In the genomic region with DNA sequence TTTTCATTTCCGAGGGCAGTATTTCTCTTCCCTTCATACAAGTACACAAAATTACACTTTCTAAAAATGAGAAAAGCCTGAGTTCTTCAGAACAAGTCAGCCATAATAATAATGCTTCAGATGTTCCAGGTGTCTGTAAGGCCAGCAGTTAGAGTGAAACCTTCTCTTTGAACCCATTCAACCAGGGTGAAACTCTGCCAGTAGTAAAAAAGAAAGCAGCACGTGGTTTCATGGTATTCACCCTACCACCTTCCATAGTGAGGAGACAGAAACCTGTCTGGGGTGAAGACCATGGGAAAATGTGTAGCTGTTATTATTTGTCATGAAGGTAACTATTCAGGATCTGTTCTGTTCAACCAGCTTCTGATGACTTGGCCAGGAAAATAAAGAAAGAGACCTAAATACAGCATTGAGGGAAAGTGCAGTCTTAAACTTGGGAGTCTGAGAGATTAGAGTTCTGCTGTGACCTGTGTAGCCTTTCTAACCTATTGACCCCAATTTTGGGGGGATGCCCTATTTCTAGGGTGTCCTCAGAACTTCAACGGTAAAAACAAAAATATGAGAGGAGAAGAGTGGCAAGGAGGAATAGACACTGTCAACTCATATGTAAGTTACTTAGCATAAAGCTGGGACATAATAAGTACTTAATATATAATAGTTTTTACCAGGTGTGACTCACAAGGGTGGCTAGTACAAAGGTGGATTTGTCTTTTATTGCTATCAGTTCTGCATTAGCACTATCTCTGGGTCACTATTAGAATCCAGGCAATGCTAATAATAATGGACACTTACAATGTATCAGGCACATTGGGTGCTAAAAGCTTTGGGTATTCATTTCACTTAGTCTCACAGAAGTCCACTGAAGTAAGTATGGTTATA, we compare ENCODE assay signal across 12 cellular contexts.
A peak's percentile ranks its signal among the peaks of the same experiment; 100 is the strongest.
DNase-seq lines count a peak whose midpoint lies in the region; ATAC-seq, FAIRE-seq and TF ChIP-seq lines count a peak whose summit lies in the region.
"Had no signal": no experiment of that assay in that cellular context is flagged by ENCODE, and none has a peak within 500 bp of the region (broad histone marks: within the 10 kb centered on the region; RNA-seq: fewer than 3 reads in every experiment).

No MANE protein-coding gene starts in this region.

- no peak for TF ChIP-seq POLR2A in K562 (conservative IDR thresholded peaks at IDR 0.05)

- no peak for TF ChIP-seq EP300 in K562 (IDR thresholded peaks at IDR 0.05; ENCODE audit: low read length)

- 0 out of 2 replicates have a peak, but pooled peaks cover 11% of the 10 kb centered on the region for H3K9me2 ChIP-seq in GM23248 (ENCODE audit: insufficient read depth)

- H3K27me3 ChIP-seq in K562 (ENCODE audit: control insufficient read depth in 2 of 2, insufficient read depth in 2 of 2, low read length in 2 of 2) (no peaks in the 10 kb centered on the region), GM23248 (replicated peaks; ENCODE audit: insufficient read depth) (no peaks in the 10 kb centered on the region), WERI-Rb-1 (ENCODE audit: insufficient read depth, low read depth, severe bottlenecking) (no peaks in the 10 kb centered on the region)
- H3K27me3 ChIP-seq: right lobe of liver had no signal

- H3K4me1 ChIP-seq in K562 (replicated peaks in 1 of 2; ENCODE audit: control insufficient read depth in 2 of 2, insufficient read depth in 2 of 2, low read length in 2 of 2) (no peaks in the 10 kb centered on the region), GM23248 (ENCODE audit: insufficient read depth) (peaks cover 11% of the 10 kb centered on the region; the same call in 1 of the 2 replicates)
- H3K4me1 ChIP-seq: right lobe of liver had no signal

- H3K4me3 ChIP-seq in K562, result no peak overlapping the region
- H3K4me3 ChIP-seq in GM23248, result no peak overlapping the region
- no peak overlapping the region for H3K4me3 ChIP-seq in WERI-Rb-1 (ENCODE audit: low read depth, low read length)
- H3K4me3 ChIP-seq: GM23338, right lobe of liver had no signal

- DNase-seq in K562 (ENCODE audit: extremely low read depth in 1 of 4, low spot score in 3 of 4), result no peak
- no peak for DNase-seq in posterior cingulate gyrus
- no peak for DNase-seq in GM23248
- no peak for DNase-seq in WERI-Rb-1
- DNase-seq: activated CD4-positive, alpha-beta memory T cell treated with anti-CD3 and anti-CD28 coated beads for 36 hours; amygdala; hypothalamus; right lobe of liver had no signal

- ATAC-seq in GM18909 (IDR thresholded peaks at IDR 0.05; ENCODE audit: poor library complexity, unreplicated experiment) (peak; percentile 94), GM21526 (IDR thresholded peaks at IDR 0.05; ENCODE audit: low FRiP score, unreplicated experiment) (peak; percentile 82), HG03097 (IDR thresholded peaks at IDR 0.05; ENCODE audit: low FRiP score, unreplicated experiment) (peak; percentile 48), K562 (no peak)
- ATAC-seq: GM23338, right lobe of liver had no signal

- H3K4me2 ChIP-seq in K562 (ENCODE audit: insufficient read depth, low read length) (no peak overlapping the region), GM23248 (ENCODE audit: unreplicated experiment) (no peak overlapping the region)
- H3K4me2 ChIP-seq: GM23338 had no signal

- no peak overlapping the region for H3K9ac ChIP-seq in K562 (ENCODE audit: insufficient read depth in 1 of 2, low read depth in 2 of 2, low read length in 2 of 2)
- no peak overlapping the region for H3K9ac ChIP-seq in GM23248

- POLR2A ChIA-PET in K562 (lab: Yijun Ruan, JAX), result no interaction called here

- 29% methylated on average over 3 of the region's 3 CpGs for WGBS in K562 (ENCODE audit: insufficient coverage, low coverage, missing lambda C conversion rate)
- 80 to 82% methylated on average over 3 of the region's 3 CpGs for WGBS in GM23248 (ENCODE audit: low coverage in 1 of 2, low lambda C conversion rate in 2 of 2, missing lambda C conversion rate in 2 of 2), 2 experiments

- H4K20me1 ChIP-seq in K562 (replicated peaks; ENCODE audit: control insufficient read depth, insufficient read depth, low read length) (no peaks in the 10 kb centered on the region), GM23248 (ENCODE audit: insufficient read depth) (no peaks in the 10 kb centered on the region)

- in situ Hi-C loops in K562 (cut with MboI), result no loop called here
- in situ Hi-C loops in GM23248 (cut with MboI), result no loop called here

- TF ChIP-seq CTCF in K562 (IDR thresholded peaks at IDR 0.05 in 2 of 3, conservative IDR thresholded peaks at IDR 0.05 in 1 of 3; ENCODE audit: insufficient read depth in 2 of 3, low read depth in 1 of 3, low read length in 3 of 3) (no peak), WERI-Rb-1 (IDR thresholded peaks at IDR 0.05; ENCODE audit: low read depth, low read length) (no peak)

- H3K36me3 ChIP-seq in K562 (ENCODE audit: control insufficient read depth, insufficient read depth, low read length), result no peaks in the 10 kb centered on the region
- no peaks in the 10 kb centered on the region for H3K36me3 ChIP-seq in GM23248 (ENCODE audit: low read depth)
- no peaks in the 10 kb centered on the region for H3K36me3 ChIP-seq in WERI-Rb-1
- H3K36me3 ChIP-seq: right lobe of liver had no signal

- no peak overlapping the region for H3K27ac ChIP-seq in K562 (ENCODE audit: extremely low read depth, low read depth, low read length)
- no peak overlapping the region for H3K27ac ChIP-seq in GM23248
- no peak overlapping the region for H3K27ac ChIP-seq in WERI-Rb-1
- H3K27ac ChIP-seq: right lobe of liver had no signal

- no peaks in the 10 kb centered on the region for H3K9me1 ChIP-seq in K562 (ENCODE audit: control insufficient read depth, insufficient read depth, low read length)

- no peaks in the 10 kb centered on the region for H3K9me3 ChIP-seq in K562 (replicated peaks; ENCODE audit: control insufficient read depth, insufficient read depth, low read depth, low read length)
- H3K9me3 ChIP-seq in GM23248 (ENCODE audit: low read depth), result no peaks in the 10 kb centered on the region
- H3K9me3 ChIP-seq in WERI-Rb-1 (ENCODE audit: severe bottlenecking), result no peaks in the 10 kb centered on the region
- H3K9me3 ChIP-seq: right lobe of liver had no signal

- no peaks in the 10 kb centered on the region for H3F3A ChIP-seq in GM23248 (ENCODE audit: insufficient read depth)

- no peak for FAIRE-seq in K562 (lab: Jason Lieb, UNC)

- no peak for TF ChIP-seq RAD21 in K562 (CRISPR knock-in tag; conservative IDR thresholded peaks at IDR 0.05 in 1 of 2, IDR thresholded peaks at IDR 0.05 in 1 of 2)

- BruUV-seq in K562 (replicated peaks; lab: Mats Ljungman, UMichigan), result no TSS peak

- intact Hi-C loops in K562 (cut with micrococcal nuclease) (no loop called here), posterior cingulate gyrus (cut with DNase I) (no loop called here)

- CTCF ChIA-PET in K562 (lab: Yijun Ruan, JAX; ENCODE audit: low intra/inter-chr PET ratio), result interaction anchor here (0.5 kb wide), 1 partner anchor 944 kb away, joined by 3 read pairs; no protein-coding TSS in a partner anchor

- H3K79me2 ChIP-seq in K562 (ENCODE audit: control insufficient read depth, insufficient read depth, low read length) (no peaks in the 10 kb centered on the region), GM23248 (ENCODE audit: insufficient read depth) (no peaks in the 10 kb centered on the region)

- H2AFZ ChIP-seq in K562 (ENCODE audit: low read depth, low read length) (no peak overlapping the region; the same call in 1 of the 2 replicates), GM23248 (no peak overlapping the region)
- H2AFZ ChIP-seq: GM23338 had no signal

TF ChIP-seq in K562, 482 proteins besides CTCF, POLR2A, EP300 and RAD21:
- TF ChIP-seq GTF2A2 (tag; IDR thresholded peaks at IDR 0.05) (0 out of 2 replicates have a peak, but pooled peaks have one; percentile 15), ZBTB1 (CRISPR knock-in tag; IDR thresholded peaks at IDR 0.05; ENCODE audit: borderline replicate concordance, low read depth) (no peak)
